Comparison of ENCODE assay signal across 8 cellular contexts in the genomic region with DNA sequence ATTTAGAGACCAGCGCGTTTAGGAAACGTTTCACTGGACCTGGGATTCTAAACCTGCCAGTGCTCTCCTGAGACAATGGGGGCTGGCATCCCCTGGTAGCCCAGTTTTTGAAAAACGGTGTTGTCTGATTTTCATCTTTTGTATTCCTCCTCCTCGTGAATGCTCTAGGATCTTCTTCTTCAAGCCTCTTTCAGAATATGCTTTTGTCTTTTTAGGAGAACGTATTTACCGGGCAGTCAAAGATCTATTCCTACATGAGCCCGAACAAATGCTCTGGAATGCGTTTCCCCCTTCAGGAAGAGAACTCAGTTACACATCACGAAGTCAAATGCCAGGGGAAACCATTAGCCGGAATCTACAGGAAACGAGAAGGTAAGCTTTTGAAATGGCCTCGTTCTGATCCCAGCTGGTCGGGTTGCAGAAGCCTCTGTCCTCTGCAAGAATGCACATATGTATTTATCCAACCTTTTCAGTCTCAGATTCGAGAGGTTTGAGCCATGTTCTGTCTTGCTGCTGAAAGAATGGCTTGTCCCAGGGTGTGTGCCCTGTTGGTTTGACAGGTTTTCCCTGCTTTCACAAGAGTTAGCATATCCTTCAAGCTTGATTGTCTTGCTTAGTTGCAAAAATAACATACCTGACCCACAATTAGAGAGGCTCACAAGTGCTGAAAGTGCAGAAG. TPM values are rescaled to one million over a fixed set of nuclear protein-coding genes. Genes with fewer than 3 reads are reported as not detected.
DNase-seq lines count a peak whose midpoint lies in the region; ATAC-seq and TF ChIP-seq lines count a peak whose summit lies in the region.

No MANE protein-coding gene starts in this region.

- peak overlapping the region; percentile 71 for H3K4me3 ChIP-seq in fibroblast of villous mesenchyme (ENCODE audit: low read depth, low read length)
- H3K4me3 ChIP-seq in sigmoid colon: peak overlapping the region in 3 of 4 donors; percentile 67 to 75 (median 70)

- peak overlapping the region; percentile 79 for H3K4me3 Mint-ChIP-seq in activated CD4-positive, alpha-beta memory T cell treated with anti-CD3 and anti-CD28 coated beads for 36 hours

- 71 to 81% methylated on average over 15 of the region's 15 CpGs for WGBS in sigmoid colon, 2 donors

- POLR2A ChIA-PET in activated CD4-positive, alpha-beta memory T cell treated with anti-CD3 and anti-CD28 coated beads for 36 hours (lab: Charles Lee): interaction anchor here (0.6 to 1.3 kb wide), 4 partner anchors 12 to 167 kb away, joined by 3 to 4 read pairs (median 3); a partner anchor contains a TSS

- no peaks in the 10 kb centered on the region for H3K27me3 Mint-ChIP-seq in activated CD4-positive, alpha-beta memory T cell treated with anti-CD3 and anti-CD28 coated beads for 36 hours

- no peaks in the 10 kb centered on the region for H3K27me3 ChIP-seq in sigmoid colon

- ATAC-seq in GM18520 (IDR thresholded peaks at IDR 0.05; ENCODE audit: unreplicated experiment) (no peak), HG03378 (IDR thresholded peaks at IDR 0.05; ENCODE audit: unreplicated experiment) (no peak)

- peaks cover 42% of the 10 kb centered on the region for H3K36me3 Mint-ChIP-seq in activated CD4-positive, alpha-beta memory T cell treated with anti-CD3 and anti-CD28 coated beads for 36 hours

- no peaks in the 10 kb centered on the region for H3K9me3 ChIP-seq in sigmoid colon

- peak overlapping the region; percentile 75 to 86 (median 82) for H3K27ac ChIP-seq in sigmoid colon

- H3K36me3 ChIP-seq in sigmoid colon: peaks cover 13 to 51% (median 25%) of the 10 kb centered on the region in 4 donors

- peaks cover 0 to 39% (median 37%) of the 10 kb centered on the region in 4 donors for H3K4me1 ChIP-seq in sigmoid colon

- TF ChIP-seq CTCF in fibroblast of villous mesenchyme (IDR thresholded peaks at IDR 0.05; ENCODE audit: insufficient read depth, low read depth, low read length) (no peak), sigmoid colon (IDR thresholded peaks at IDR 0.05) (no peak)

- peak; percentile 53 for DNase-seq in G401 (ENCODE audit: low spot score)
- DNase-seq in activated CD4-positive, alpha-beta memory T cell treated with anti-CD3 and anti-CD28 coated beads for 36 hours: no peak
- DNase-seq in fibroblast of villous mesenchyme (ENCODE audit: low read depth): no peak
- no peak for DNase-seq in sigmoid colon
- no peak for DNase-seq in pons (ENCODE audit: low spot score)
- DNase-seq in GM19238 (ENCODE audit: insufficient read length, low spot score): no peak

- H3K9me3 Mint-ChIP-seq in activated CD4-positive, alpha-beta memory T cell treated with anti-CD3 and anti-CD28 coated beads for 36 hours: no peaks in the 10 kb centered on the region

- TF ChIP-seq POLR2A in sigmoid colon (IDR thresholded peaks at IDR 0.05): no peak

- intact Hi-C loops in activated CD4-positive, alpha-beta memory T cell treated with anti-CD3 and anti-CD28 coated beads for 36 hours (cut with micrococcal nuclease): no loop called here
- intact Hi-C loops in sigmoid colon (cut with DNase I): loop anchor here (5.0 kb wide), 1 partner anchor 47 kb away; a partner anchor contains a TSS

- in situ Hi-C loops in G401 (cut with HindIII; ENCODE audit: low sequenced_read_pairs): no loop called here

- TF ChIP-seq EP300 in sigmoid colon (IDR thresholded peaks at IDR 0.05): no peak

- peaks cover 40% of the 10 kb centered on the region for H3K4me1 Mint-ChIP-seq in activated CD4-positive, alpha-beta memory T cell treated with anti-CD3 and anti-CD28 coated beads for 36 hours (ENCODE audit: low read depth)

- CTCF ChIA-PET in activated CD4-positive, alpha-beta memory T cell treated with anti-CD3 and anti-CD28 coated beads for 36 hours (lab: Charles Lee): interaction anchor here (1.1 kb wide), 1 partner anchor 25 kb away, joined by 3 read pairs; no protein-coding TSS in a partner anchor

- H3K27ac Mint-ChIP-seq in activated CD4-positive, alpha-beta memory T cell treated with anti-CD3 and anti-CD28 coated beads for 36 hours: peak overlapping the region; percentile 67

RNA-seq across cellular contexts. Expression of a gene that starts 6.6 kb away (rescaled TPM):
- total RNA-seq in G401 (2014; rRNA removed; shearing (Covaris generic)): 24.1 and 58.2 TPM in 2 replicates
- 10 to 100 TPM; 59.9 to 62.0 TPM for total RNA-seq in activated CD4-positive, alpha-beta memory T cell treated with anti-CD3 and anti-CD28 coated beads for 36 hours
- 45.7 and 62.2 TPM in 2 replicates for total RNA-seq in fibroblast of villous mesenchyme
- total RNA-seq in sigmoid colon: 10 to 100 TPM; 20.3 to 46.0 (median 24.0) TPM
- 10 to 100 TPM; 23.4 to 30.3 (median 30.0) TPM for polyA plus RNA-seq in sigmoid colon

RNA-seq across cellular contexts. Expression of a gene that starts 25.9 kb away (rescaled TPM):
- 9.7 and 16.0 TPM in 2 replicates for total RNA-seq in G401 (2014; rRNA removed; shearing (Covaris generic))
- total RNA-seq in activated CD4-positive, alpha-beta memory T cell treated with anti-CD3 and anti-CD28 coated beads for 36 hours: 10 to 100 TPM; 49.9 to 50.6 TPM
- total RNA-seq in fibroblast of villous mesenchyme: 26.7 and 41.0 TPM in 2 replicates
- 10 to 100 TPM; 20.2 to 23.4 (median 22.2) TPM for total RNA-seq in sigmoid colon
- polyA plus RNA-seq in sigmoid colon: 1 to 10 TPM; 3.0 to 8.8 (median 4.9) TPM

RNA-seq across cellular contexts. Expression of a gene that starts 45.9 kb away (rescaled TPM):
- total RNA-seq in G401 (2014; rRNA removed; shearing (Covaris generic)): 5.0 and 7.4 TPM in 2 replicates
- 10 to 100 TPM; 15.4 to 16.6 TPM for total RNA-seq in activated CD4-positive, alpha-beta memory T cell treated with anti-CD3 and anti-CD28 coated beads for 36 hours
- total RNA-seq in fibroblast of villous mesenchyme (3.5 and 5.6 TPM in 2 replicates), sigmoid colon (1 to 10 TPM; 4.3 to 6.4 (median 5.5) TPM)
- polyA plus RNA-seq in sigmoid colon: 1 to 10 TPM; 1.6 to 6.5 (median 6.0) TPM
